21 cellular contexts compared by ENCODE assay signal in the genomic region with DNA sequence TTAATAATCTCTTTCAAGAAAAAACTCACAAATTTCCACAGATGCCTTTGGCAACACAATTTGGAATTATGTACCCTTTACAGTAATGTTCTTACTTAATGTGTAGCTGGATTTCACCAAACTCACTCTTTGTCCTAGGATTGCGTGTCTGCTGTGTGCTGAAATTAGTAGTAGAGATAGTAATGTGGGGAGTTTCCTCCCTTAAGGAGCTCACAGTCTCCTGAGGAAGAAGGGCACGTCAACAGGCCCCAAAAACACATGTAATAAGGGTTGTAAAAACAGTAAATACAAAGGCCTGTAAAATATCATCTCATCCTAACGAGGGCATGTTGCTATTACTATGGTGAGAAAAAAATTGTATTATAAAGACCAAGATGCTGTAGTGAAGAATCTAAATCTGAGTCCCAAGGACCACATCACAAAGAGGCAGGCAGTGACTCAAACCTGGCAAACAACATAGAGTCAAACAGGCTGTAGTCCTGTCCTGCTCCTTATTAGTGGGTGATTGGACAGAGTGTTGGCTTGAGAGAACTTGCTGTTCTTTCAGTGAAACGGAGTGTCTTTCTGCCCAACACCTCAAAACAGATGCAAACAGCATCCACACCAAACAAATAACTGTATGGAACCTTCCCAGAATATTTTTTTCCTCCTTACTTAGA.
"Had no signal": no experiment of that assay in that cellular context is flagged by ENCODE, and none has a peak within 500 bp of the region (broad histone marks: within the 10 kb centered on the region; RNA-seq: fewer than 3 reads in every experiment).

No MANE protein-coding gene starts in this region.

- ATAC-seq: activated T-helper 17 cell treated with anti-CD3 and anti-CD28 coated beads, Interleukin-2, amount 50 U/mL, for 72 hours; left lobe of liver; naive thymus-derived CD4-positive, alpha-beta T cell; sciatic nerve; upper lobe of right lung had no signal

- H3K9me3 ChIP-seq: adrenal gland, breast epithelium, esophagus squamous epithelium, thoracic aorta, upper lobe of right lung had no signal

- DNase-seq: activated CD4-positive, alpha-beta T cell treated with anti-CD3 and anti-CD28 coated beads for 1 hour; activated CD8-positive, alpha-beta memory T cell treated with anti-CD3 and anti-CD28 coated beads for 24 hours; activated CD8-positive, alpha-beta memory T cell treated with anti-CD3 and anti-CD28 coated beads, Interleukin-2, amount 50 U/mL, for 4 hours; activated naive CD4-positive, alpha-beta T cell; activated T-cell treated with anti-CD3 and anti-CD28 coated beads, Interleukin-2, amount 50 U/mL, for 24 hours; adrenal gland; cerebellar nuclear complex; esophagus squamous epithelium; foreskin melanocyte; immature natural killer cell; naive thymus-derived CD4-positive, alpha-beta T cell; occipital lobe; stimulated activated CD4-positive, alpha-beta T cell treated with anti-CD3 and anti-CD28 coated beads, Interleukin-4, amount 100 ng/mL, for 1 hour; stimulated activated naive CD4-positive, alpha-beta T cell; upper lobe of right lung had no signal

- H3K36me3 ChIP-seq: adrenal gland, breast epithelium, esophagus squamous epithelium, thoracic aorta, upper lobe of right lung had no signal

- H3K27me3 ChIP-seq: adrenal gland, breast epithelium, esophagus squamous epithelium, upper lobe of right lung had no signal

- H3K4me1 ChIP-seq: adrenal gland, breast epithelium, upper lobe of right lung had no signal

- H3K27ac ChIP-seq: adrenal gland, breast epithelium, coronary artery, esophagus squamous epithelium, thoracic aorta, upper lobe of right lung had no signal

- H3K4me3 ChIP-seq: adrenal gland, breast epithelium, coronary artery, esophagus squamous epithelium, thoracic aorta, upper lobe of right lung had no signal
